In the genomic region with DNA sequence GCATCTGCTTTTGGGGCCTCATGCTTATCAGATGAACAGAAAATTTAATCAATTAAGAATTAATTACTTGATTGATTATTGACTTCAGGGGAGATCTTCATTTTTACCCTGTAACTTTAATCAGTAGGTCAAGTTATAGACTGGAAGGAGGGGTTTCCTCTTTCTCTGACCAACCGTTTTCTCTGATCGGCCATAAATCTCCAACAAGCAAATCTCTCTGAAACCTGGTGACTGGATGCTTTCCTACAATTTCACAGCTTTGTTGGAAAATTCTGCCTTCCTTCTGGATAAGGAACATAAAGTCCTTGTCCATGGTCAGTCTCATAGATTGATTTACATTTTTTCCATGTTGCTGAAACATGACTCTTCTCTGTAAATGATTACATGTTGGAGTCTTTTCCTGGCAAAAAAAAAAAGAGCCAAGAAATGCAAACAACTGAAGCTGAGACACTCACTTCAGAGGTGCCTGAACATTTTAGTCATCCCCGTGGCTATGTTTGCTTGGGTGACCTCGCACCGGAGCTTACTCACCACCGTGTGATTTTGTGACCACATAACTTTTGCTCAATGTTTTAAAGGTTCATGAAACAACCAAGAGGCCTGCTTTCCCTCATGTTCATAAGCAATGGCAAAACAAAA, we compare ENCODE assay signal across 1 cellular context.
TF ChIP-seq lines count a peak whose summit lies in the region.

No MANE protein-coding gene starts in this region.

TF ChIP-seq in IMR-90, 13 proteins besides CTCF, POLR2A, EP300 and RAD21:
- TF ChIP-seq, protein P1, sequence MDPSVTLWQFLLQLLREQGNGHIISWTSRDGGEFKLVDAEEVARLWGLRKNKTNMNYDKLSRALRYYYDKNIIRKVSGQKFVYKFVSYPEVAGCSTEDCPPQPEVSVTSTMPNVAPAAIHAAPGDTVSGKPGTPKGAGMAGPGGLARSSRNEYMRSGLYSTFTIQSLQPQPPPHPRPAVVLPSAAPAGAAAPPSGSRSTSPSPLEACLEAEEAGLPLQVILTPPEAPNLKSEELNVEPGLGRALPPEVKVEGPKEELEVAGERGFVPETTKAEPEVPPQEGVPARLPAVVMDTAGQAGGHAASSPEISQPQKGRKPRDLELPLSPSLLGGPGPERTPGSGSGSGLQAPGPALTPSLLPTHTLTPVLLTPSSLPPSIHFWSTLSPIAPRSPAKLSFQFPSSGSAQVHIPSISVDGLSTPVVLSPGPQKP (IDR thresholded peaks at IDR 0.05; ENCODE audit: borderline replicate concordance, low read depth, low read length), result no peak
- no peak for TF ChIP-seq RCOR1 (IDR thresholded peaks at IDR 0.05; ENCODE audit: insufficient replicate concordance, low read length)
- TF ChIP-seq, protein P2, sequence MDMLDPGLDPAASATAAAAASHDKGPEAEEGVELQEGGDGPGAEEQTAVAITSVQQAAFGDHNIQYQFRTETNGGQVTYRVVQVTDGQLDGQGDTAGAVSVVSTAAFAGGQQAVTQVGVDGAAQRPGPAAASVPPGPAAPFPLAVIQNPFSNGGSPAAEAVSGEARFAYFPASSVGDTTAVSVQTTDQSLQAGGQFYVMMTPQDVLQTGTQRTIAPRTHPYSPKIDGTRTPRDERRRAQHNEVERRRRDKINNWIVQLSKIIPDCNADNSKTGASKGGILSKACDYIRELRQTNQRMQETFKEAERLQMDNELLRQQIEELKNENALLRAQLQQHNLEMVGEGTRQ (IDR thresholded peaks at IDR 0.05; ENCODE audit: low read depth, low read length), result no peak
- TF ChIP-seq CEBPB (IDR thresholded peaks at IDR 0.05; ENCODE audit: low read depth, low read length), result peak; percentile 80
- peak; percentile 81 for TF ChIP-seq BHLHE40 (IDR thresholded peaks at IDR 0.05; ENCODE audit: low read depth, low read length)
- TF ChIP-seq MXI1 (IDR thresholded peaks at IDR 0.05; ENCODE audit: borderline replicate concordance, low read depth, low read length), result no peak
- peak; percentile 82 for TF ChIP-seq FOS (IDR thresholded peaks at IDR 0.05; ENCODE audit: low read depth, low read length)
